ENCODE assay signal across 1 cellular context in the genomic region with DNA sequence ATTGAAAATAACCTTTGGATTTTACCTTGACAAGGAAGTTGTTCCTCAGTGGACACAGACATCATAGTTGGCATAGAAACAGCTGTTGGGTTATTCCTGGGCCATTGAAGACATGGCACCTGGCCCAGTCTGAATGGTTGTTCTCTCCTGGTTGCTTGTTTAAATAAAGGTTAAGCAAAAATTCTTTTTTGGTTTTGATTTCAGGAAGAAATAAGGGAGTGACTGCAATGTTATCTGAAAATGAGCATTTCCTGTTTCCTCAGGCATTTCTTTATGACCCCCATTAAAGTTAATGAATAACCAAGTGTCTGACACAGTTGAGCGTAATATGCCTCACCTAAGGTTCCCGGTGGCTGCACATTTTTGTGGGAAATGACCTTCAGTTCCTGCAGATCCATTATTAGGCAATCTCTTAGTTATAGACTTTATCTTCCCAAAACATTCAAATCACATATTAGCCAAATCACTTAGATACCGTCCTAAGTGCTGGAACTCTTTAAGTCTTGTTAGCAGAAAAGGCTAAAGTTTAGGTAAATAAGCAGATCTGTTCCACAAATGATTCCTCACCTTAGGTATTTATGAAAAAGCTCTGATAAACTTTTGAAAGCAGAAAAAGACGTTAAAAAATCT.
TF ChIP-seq lines count a peak whose summit lies in the region.

No MANE protein-coding gene starts in this region.

TF ChIP-seq in HepG2, 621 proteins besides CTCF, POLR2A, EP300 and RAD21 (continued from another document and continues in another):
- peak; percentile 83 for TF ChIP-seq TFE3 (CRISPR knock-in tag; IDR thresholded peaks at IDR 0.05)
- TF ChIP-seq ZBTB26 (CRISPR knock-in tag; IDR thresholded peaks at IDR 0.05; ENCODE audit: borderline replicate concordance), result peak; percentile 43; the same call in 1 of the 2 replicates
- TF ChIP-seq SMARCC2 (IDR thresholded peaks at IDR 0.05), result no peak
- TF ChIP-seq ZNF776 (CRISPR knock-in tag; IDR thresholded peaks at IDR 0.05), result no peak
- TF ChIP-seq RFXAP (CRISPR knock-in tag; IDR thresholded peaks at IDR 0.05; ENCODE audit: borderline replicate concordance), result peak; percentile 68; the same call in 1 of the 2 replicates
- TF ChIP-seq, protein P1, sequence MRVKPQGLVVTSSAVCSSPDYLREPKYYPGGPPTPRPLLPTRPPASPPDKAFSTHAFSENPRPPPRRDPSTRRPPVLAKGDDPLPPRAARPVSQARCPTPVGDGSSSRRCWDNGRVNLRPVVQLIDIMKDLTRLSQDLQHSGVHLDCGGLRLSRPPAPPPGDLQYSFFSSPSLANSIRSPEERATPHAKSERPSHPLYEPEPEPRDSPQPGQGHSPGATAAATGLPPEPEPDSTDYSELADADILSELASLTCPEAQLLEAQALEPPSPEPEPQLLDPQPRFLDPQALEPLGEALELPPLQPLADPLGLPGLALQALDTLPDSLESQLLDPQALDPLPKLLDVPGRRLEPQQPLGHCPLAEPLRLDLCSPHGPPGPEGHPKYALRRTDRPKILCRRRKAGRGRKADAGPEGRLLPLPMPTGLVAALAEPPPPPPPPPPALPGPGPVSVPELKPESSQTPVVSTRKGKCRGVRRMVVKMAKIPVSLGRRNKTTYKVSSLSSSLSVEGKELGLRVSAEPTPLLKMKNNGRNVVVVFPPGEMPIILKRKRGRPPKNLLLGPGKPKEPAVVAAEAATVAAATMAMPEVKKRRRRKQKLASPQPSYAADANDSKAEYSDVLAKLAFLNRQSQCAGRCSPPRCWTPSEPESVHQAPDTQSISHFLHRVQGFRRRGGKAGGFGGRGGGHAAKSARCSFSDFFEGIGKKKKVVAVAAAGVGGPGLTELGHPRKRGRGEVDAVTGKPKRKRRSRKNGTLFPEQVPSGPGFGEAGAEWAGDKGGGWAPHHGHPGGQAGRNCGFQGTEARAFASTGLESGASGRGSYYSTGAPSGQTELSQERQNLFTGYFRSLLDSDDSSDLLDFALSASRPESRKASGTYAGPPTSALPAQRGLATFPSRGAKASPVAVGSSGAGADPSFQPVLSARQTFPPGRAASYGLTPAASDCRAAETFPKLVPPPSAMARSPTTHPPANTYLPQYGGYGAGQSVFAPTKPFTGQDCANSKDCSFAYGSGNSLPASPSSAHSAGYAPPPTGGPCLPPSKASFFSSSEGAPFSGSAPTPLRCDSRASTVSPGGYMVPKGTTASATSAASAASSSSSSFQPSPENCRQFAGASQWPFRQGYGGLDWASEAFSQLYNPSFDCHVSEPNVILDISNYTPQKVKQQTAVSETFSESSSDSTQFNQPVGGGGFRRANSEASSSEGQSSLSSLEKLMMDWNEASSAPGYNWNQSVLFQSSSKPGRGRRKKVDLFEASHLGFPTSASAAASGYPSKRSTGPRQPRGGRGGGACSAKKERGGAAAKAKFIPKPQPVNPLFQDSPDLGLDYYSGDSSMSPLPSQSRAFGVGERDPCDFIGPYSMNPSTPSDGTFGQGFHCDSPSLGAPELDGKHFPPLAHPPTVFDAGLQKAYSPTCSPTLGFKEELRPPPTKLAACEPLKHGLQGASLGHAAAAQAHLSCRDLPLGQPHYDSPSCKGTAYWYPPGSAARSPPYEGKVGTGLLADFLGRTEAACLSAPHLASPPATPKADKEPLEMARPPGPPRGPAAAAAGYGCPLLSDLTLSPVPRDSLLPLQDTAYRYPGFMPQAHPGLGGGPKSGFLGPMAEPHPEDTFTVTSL (CRISPR knock-in tag; IDR thresholded peaks at IDR 0.05; ENCODE audit: borderline replicate concordance), result peak; percentile 91; the same call in 1 of the 2 replicates
- TF ChIP-seq ZZZ3 (CRISPR knock-in tag; IDR thresholded peaks at IDR 0.05; ENCODE audit: borderline replicate concordance), result no peak
- peak; percentile 46; the same call in 1 of the 2 replicates for TF ChIP-seq MED13 (CRISPR knock-in tag; IDR thresholded peaks at IDR 0.05)
- TF ChIP-seq XRCC5 (optimal IDR thresholded peaks at IDR 0.05; ENCODE audit: low read length), result no peak
- no peak for TF ChIP-seq PRMT3 (CRISPR knock-in tag; IDR thresholded peaks at IDR 0.05; ENCODE audit: borderline replicate concordance, low read depth)
- TF ChIP-seq ZNF724P (CRISPR knock-in tag; IDR thresholded peaks at IDR 0.05; ENCODE audit: borderline replicate concordance), result peak; percentile 58; the same call in 1 of the 2 replicates
- TF ChIP-seq ZNF570 (CRISPR knock-in tag; IDR thresholded peaks at IDR 0.05; ENCODE audit: borderline replicate concordance), result no peak
- peak; percentile 78; the same call in 1 of the 2 replicates for TF ChIP-seq CBX5 (CRISPR knock-in tag; IDR thresholded peaks at IDR 0.05; ENCODE audit: borderline replicate concordance)
- TF ChIP-seq CBFB (CRISPR knock-in tag; IDR thresholded peaks at IDR 0.05), result no peak
- TF ChIP-seq FIP1L1 (IDR thresholded peaks at IDR 0.05; ENCODE audit: borderline replicate concordance, insufficient read depth, low read depth, low read length), result no peak
- peak; percentile 1; the same call in 1 of the 2 replicates for TF ChIP-seq ZNF12 (CRISPR knock-in tag; IDR thresholded peaks at IDR 0.05)
- no peak for TF ChIP-seq TSC22D2 (CRISPR knock-in tag; IDR thresholded peaks at IDR 0.05; ENCODE audit: borderline replicate concordance)
- TF ChIP-seq ZBTB14 (CRISPR knock-in tag; IDR thresholded peaks at IDR 0.05), result no peak
- peak; percentile 81 for TF ChIP-seq KLF6 (CRISPR knock-in tag; IDR thresholded peaks at IDR 0.05)
- peak in 1 of 2 experiments; percentile 91; a peak in 1 of 4 replicates for TF ChIP-seq KLF16 (CRISPR knock-in tag; IDR thresholded peaks at IDR 0.05)
- no peak for TF ChIP-seq NBN (conservative IDR thresholded peaks at IDR 0.05)
- no peak for TF ChIP-seq SYNCRIP (IDR thresholded peaks at IDR 0.05; ENCODE audit: insufficient read depth, low read depth, low read length)
- TF ChIP-seq ZNF747 (CRISPR knock-in tag; IDR thresholded peaks at IDR 0.05; ENCODE audit: borderline replicate concordance), result no peak
- TF ChIP-seq CC2D1A (CRISPR knock-in tag; IDR thresholded peaks at IDR 0.05), result peak; percentile 51; the same call in 1 of the 2 replicates
- no peak for TF ChIP-seq ZNF598 (CRISPR knock-in tag; IDR thresholded peaks at IDR 0.05; ENCODE audit: borderline replicate concordance)
- TF ChIP-seq XBP1 (CRISPR knock-in tag; IDR thresholded peaks at IDR 0.05), result 0 out of 2 replicates have a peak, but pooled peaks have one; percentile 19
- TF ChIP-seq, protein P2, sequence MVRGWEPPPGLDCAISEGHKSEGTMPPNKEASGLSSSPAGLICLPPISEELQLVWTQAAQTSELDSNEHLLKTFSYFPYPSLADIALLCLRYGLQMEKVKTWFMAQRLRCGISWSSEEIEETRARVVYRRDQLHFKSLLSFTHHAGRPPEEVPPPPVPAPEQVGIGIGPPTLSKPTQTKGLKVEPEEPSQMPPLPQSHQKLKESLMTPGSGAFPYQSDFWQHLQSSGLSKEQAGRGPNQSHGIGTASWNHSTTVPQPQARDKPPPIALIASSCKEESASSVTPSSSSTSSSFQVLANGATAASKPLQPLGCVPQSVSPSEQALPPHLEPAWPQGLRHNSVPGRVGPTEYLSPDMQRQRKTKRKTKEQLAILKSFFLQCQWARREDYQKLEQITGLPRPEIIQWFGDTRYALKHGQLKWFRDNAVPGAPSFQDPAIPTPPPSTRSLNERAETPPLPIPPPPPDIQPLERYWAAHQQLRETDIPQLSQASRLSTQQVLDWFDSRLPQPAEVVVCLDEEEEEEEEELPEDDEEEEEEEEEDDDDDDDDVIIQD (CRISPR knock-in tag; IDR thresholded peaks at IDR 0.05; ENCODE audit: low read depth), result peak; percentile 99
- TF ChIP-seq MIXL1 (CRISPR knock-in tag; IDR thresholded peaks at IDR 0.05), result peak; percentile 99
- no peak for TF ChIP-seq SETDB1 (CRISPR knock-in tag; IDR thresholded peaks at IDR 0.05; ENCODE audit: borderline replicate concordance)
- TF ChIP-seq, protein P3, sequence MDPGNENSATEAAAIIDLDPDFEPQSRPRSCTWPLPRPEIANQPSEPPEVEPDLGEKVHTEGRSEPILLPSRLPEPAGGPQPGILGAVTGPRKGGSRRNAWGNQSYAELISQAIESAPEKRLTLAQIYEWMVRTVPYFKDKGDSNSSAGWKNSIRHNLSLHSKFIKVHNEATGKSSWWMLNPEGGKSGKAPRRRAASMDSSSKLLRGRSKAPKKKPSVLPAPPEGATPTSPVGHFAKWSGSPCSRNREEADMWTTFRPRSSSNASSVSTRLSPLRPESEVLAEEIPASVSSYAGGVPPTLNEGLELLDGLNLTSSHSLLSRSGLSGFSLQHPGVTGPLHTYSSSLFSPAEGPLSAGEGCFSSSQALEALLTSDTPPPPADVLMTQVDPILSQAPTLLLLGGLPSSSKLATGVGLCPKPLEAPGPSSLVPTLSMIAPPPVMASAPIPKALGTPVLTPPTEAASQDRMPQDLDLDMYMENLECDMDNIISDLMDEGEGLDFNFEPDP (CRISPR knock-in tag; conservative IDR thresholded peaks at IDR 0.05), result no peak
- TF ChIP-seq RCOR2 (CRISPR knock-in tag; IDR thresholded peaks at IDR 0.05), result peak; percentile 85; the same call in 1 of the 2 replicates
- TF ChIP-seq HMGXB3 (CRISPR knock-in tag; IDR thresholded peaks at IDR 0.05; ENCODE audit: borderline replicate concordance), result no peak
- TF ChIP-seq MLXIP (CRISPR knock-in tag; IDR thresholded peaks at IDR 0.05; ENCODE audit: borderline replicate concordance), result no peak
- TF ChIP-seq POLR2AphosphoS5 (IDR thresholded peaks at IDR 0.05; ENCODE audit: low read depth, low read length), result 0 out of 2 replicates have a peak, but pooled peaks have one; percentile 42
